ENCODE assay signal across 1 cellular context in the genomic region with DNA sequence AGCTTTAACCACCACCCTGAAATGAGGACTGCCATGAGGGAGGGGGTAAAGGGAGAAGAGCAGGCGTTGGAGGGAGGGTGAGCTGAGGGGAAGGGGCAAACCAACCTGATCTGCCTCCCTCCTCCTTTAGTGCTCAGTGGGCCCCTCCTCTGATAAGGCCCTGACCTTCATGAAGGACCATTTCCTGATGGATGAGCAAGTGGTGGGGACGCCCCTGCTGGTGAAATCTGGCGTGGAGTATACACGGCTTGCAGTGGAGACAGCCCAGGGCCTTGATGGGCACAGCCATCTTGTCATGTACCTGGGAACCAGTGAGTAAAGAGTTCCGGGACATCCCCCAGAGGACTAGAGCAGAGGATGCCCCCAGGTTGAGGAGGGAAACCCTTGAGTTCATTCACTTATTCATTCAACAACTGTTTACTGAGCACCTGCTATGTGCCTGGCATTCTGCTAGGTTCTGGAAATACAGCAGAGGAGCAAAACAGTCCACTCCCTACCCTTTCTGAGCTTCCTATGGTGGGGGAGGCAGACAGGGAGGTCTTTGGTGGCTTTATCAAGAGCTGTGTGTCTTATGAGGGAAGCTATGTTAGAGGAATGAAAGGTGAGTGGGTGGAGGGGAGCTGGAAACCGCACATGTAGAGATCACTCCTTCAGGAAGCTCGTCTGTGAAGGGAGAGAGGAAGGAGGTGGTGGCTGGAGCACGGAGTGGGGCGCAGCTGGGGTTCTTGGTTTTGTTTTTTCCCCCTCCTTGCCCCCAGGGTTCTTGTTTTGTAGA.
TF ChIP-seq lines count a peak whose summit lies in the region.

No MANE protein-coding gene starts in this region.

TF ChIP-seq in HEK293T, 16 proteins besides CTCF, POLR2A, EP300 and RAD21:
- TF ChIP-seq HDGF (IDR thresholded peaks at IDR 0.05; ENCODE audit: borderline replicate concordance): no peak
- no peak for TF ChIP-seq FOXA1 (IDR thresholded peaks at IDR 0.05)
- TF ChIP-seq L3MBTL2 (conservative IDR thresholded peaks at IDR 0.05): no peak
- no peak for TF ChIP-seq LEF1 (IDR thresholded peaks at IDR 0.05; ENCODE audit: borderline replicate concordance)
- no peak for TF ChIP-seq SP1 (IDR thresholded peaks at IDR 0.05)
- no peak for TF ChIP-seq ZNF384 (IDR thresholded peaks at IDR 0.05)
- TF ChIP-seq FOXM1 (IDR thresholded peaks at IDR 0.05; ENCODE audit: borderline replicate concordance): no peak
- no peak for TF ChIP-seq BHLHE40 (IDR thresholded peaks at IDR 0.05; ENCODE audit: borderline replicate concordance)
- no peak for TF ChIP-seq TARDBP (IDR thresholded peaks at IDR 0.05)
- no peak for TF ChIP-seq NFRKB (IDR thresholded peaks at IDR 0.05)
- no peak for TF ChIP-seq ELF4 (IDR thresholded peaks at IDR 0.05)
- no peak for TF ChIP-seq FOXK2 (IDR thresholded peaks at IDR 0.05)
- TF ChIP-seq CTBP1 (IDR thresholded peaks at IDR 0.05; ENCODE audit: borderline replicate concordance): no peak
- TF ChIP-seq, protein P1, sequence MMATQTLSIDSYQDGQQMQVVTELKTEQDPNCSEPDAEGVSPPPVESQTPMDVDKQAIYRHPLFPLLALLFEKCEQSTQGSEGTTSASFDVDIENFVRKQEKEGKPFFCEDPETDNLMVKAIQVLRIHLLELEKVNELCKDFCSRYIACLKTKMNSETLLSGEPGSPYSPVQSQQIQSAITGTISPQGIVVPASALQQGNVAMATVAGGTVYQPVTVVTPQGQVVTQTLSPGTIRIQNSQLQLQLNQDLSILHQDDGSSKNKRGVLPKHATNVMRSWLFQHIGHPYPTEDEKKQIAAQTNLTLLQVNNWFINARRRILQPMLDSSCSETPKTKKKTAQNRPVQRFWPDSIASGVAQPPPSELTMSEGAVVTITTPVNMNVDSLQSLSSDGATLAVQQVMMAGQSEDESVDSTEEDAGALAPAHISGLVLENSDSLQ (IDR thresholded peaks at IDR 0.05): no peak
- TF ChIP-seq ARNT (IDR thresholded peaks at IDR 0.05): no peak
- TF ChIP-seq SUZ12 (IDR thresholded peaks at IDR 0.05): no peak
